ENCODE assay signal across 11 cellular contexts in the genomic region with DNA sequence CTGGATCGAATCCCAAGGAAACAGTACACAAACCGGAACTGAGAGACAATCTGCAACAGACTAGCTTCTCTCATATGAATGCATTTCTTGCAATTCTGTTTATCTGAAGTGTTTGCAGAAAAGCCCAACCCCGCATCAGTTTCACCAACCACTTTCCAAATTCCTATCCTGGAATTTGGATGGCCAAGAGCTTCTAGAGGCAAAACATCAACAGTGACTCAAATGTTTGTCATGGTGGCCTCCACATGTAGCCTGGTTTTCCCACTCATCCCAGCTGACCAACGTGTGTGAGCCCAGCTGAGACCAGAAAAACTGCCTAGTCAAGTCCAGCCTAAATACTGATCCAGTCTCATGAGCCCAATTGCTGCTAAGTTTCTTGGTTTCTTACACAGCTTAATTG.
DNase-seq lines count a peak whose midpoint lies in the region; ATAC-seq, FAIRE-seq and TF ChIP-seq lines count a peak whose summit lies in the region.
"Had no signal": no experiment of that assay in that cellular context is flagged by ENCODE, and none has a peak within 500 bp of the region (broad histone marks: within the 10 kb centered on the region; RNA-seq: fewer than 3 reads in every experiment).

No MANE protein-coding gene starts in this region.

- H3K27me3 Mint-ChIP-seq in memory B cell, result no peaks in the 10 kb centered on the region
- H3K27me3 Mint-ChIP-seq: stimulated activated naive B cell treated with anti-CD40 and anti-IgM and Interleukin-4, amounts not matched to agents 10 μg/mL and 1 μg/mL and 100 μg/mL, for 72 hours had no signal

- no peaks in the 10 kb centered on the region for H3K36me3 ChIP-seq in brain microvascular endothelial cell (replicated peaks)

- no peaks in the 10 kb centered on the region for H3K27me3 ChIP-seq in brain microvascular endothelial cell (replicated peaks)

- no peak for TF ChIP-seq CTCF in brain microvascular endothelial cell (IDR thresholded peaks at IDR 0.05; ENCODE audit: low read depth, low read length, missing control alignments)

- H3K36me3 Mint-ChIP-seq in memory B cell, result no peaks in the 10 kb centered on the region
- H3K36me3 Mint-ChIP-seq: stimulated activated naive B cell treated with anti-CD40 and anti-IgM and Interleukin-4, amounts not matched to agents 10 μg/mL and 1 μg/mL and 100 μg/mL, for 72 hours had no signal

- peak overlapping the region; percentile 30 for H3K27ac Mint-ChIP-seq in memory B cell
- H3K27ac Mint-ChIP-seq: activated T-helper 1 cell treated with anti-CD3 and anti-CD28 coated beads, Interleukin-12 subunit alpha, Interleukin-12 subunit beta, Interleukin-2, Interleukin-4 antibody, amounts not matched to agents 30 ng/mL and 10 ng/mL and 1 ng/mL, durations not matched to agents 14 hours and 24 hours and 36 hours; stimulated activated naive B cell treated with anti-CD40 and anti-IgM and Interleukin-4, amounts not matched to agents 10 μg/mL and 1 μg/mL and 100 μg/mL, for 72 hours had no signal

- no peak overlapping the region for H3K27ac ChIP-seq in brain microvascular endothelial cell

- in situ Hi-C loops in brain microvascular endothelial cell (cut with HindIII; ENCODE audit: low pct_ligation_motif_present, low sequenced_read_pairs), result no loop called here

- ATAC-seq in memory B cell (ENCODE audit: low read depth) (no peak), HG03159 (IDR thresholded peaks at IDR 0.05; ENCODE audit: unreplicated experiment) (no peak)
- no peak for ATAC-seq in stimulated activated naive CD8-positive, alpha-beta T cell treated with anti-CD3 and anti-CD28 coated beads, Interleukin-15, Interleukin-2, amounts not matched to agents 100 U/mL and 50 U/mL, for 24 hours
- ATAC-seq: stimulated activated naive B cell treated with anti-CD40 and anti-IgM and Interleukin-4, amounts not matched to agents 10 μg/mL and 1 μg/mL and 100 μg/mL, for 72 hours had no signal

- DNase-seq in AG20443 (ENCODE audit: low spot score) (peak; percentile 91), HS-27A (ENCODE audit: low read depth) (peak; percentile 51), brain microvascular endothelial cell (peak; percentile 67), memory B cell (ENCODE audit: low spot score in 2 of 2) (no peak), OCI-M2 (lab: John Stamatoyannopoulos, UW; ENCODE audit: unreplicated experiment) (no peak), urothelium cell line (ENCODE audit: low spot score) (no peak)
- DNase-seq in stimulated activated naive CD8-positive, alpha-beta T cell treated with anti-CD3 and anti-CD28 coated beads, Interleukin-15, Interleukin-2, amounts not matched to agents 100 U/mL and 50 U/mL, for 24 hours, result no peak
- DNase-seq: NCI-H2107; stimulated activated naive B cell treated with anti-CD40 and anti-IgM and Interleukin-4, amounts not matched to agents 10 μg/mL and 1 μg/mL and 100 μg/mL, for 72 hours had no signal

- no peaks in the 10 kb centered on the region for H3K9me3 Mint-ChIP-seq in memory B cell
- H3K9me3 Mint-ChIP-seq: activated T-helper 1 cell treated with anti-CD3 and anti-CD28 coated beads, Interleukin-12 subunit alpha, Interleukin-12 subunit beta, Interleukin-2, Interleukin-4 antibody, amounts not matched to agents 30 ng/mL and 10 ng/mL and 1 ng/mL, durations not matched to agents 14 hours and 24 hours and 36 hours; stimulated activated naive B cell treated with anti-CD40 and anti-IgM and Interleukin-4, amounts not matched to agents 10 μg/mL and 1 μg/mL and 100 μg/mL, for 72 hours had no signal

- no peak overlapping the region for H3K4me3 Mint-ChIP-seq in memory B cell
- H3K4me3 Mint-ChIP-seq: activated T-helper 1 cell treated with anti-CD3 and anti-CD28 coated beads, Interleukin-12 subunit alpha, Interleukin-12 subunit beta, Interleukin-2, Interleukin-4 antibody, amounts not matched to agents 30 ng/mL and 10 ng/mL and 1 ng/mL, durations not matched to agents 14 hours and 24 hours and 36 hours; stimulated activated naive B cell treated with anti-CD40 and anti-IgM and Interleukin-4, amounts not matched to agents 10 μg/mL and 1 μg/mL and 100 μg/mL, for 72 hours had no signal

- peaks cover 24% of the 10 kb centered on the region for H3K4me1 Mint-ChIP-seq in memory B cell

- no peak overlapping the region for H3K4me3 ChIP-seq in brain microvascular endothelial cell (ENCODE audit: low read depth, low read length)

- FAIRE-seq in urothelium cell line (lab: Jason Lieb, UNC), result no peak

Comparison
In these comparisons a context has a peak if more than half of its experiments do, and no peak if none do; other contexts are left out.
1. DNase-seq: peak in AG20443 (single experiment), HS-27A (single experiment) and brain microvascular endothelial cell (single experiment); none in memory B cell (0 of 2), OCI-M2 (single experiment), stimulated activated naive CD8-positive, alpha-beta T cell treated with anti-CD3 and anti-CD28 coated beads, Interleukin-15, Interleukin-2, amounts not matched to agents 100 U/mL and 50 U/mL, for 24 hours (single experiment) and urothelium cell line (single experiment).